In the genomic region with DNA sequence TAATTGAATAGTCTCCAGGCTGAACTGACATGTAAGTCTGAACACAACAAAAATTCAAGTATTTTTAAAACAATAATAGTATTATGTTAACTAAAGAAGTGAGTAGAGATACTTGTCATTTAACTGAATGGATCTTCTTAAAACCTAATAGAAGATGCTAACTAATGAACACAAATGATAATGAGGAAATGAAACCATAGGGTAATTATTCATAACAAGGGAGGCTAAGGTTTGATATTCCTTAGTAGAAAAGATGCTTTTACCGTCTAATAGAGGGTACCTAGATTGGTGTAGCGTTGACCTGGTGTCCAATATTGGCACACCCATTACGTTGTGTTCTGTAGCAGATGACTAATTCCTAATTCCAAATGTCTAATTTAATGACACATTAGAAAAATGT, we compare ENCODE assay signal across 17 cellular contexts. TPM values are rescaled to one million over a fixed set of nuclear protein-coding genes. Genes with fewer than 3 reads are reported as not detected.
DNase-seq lines count a peak whose midpoint lies in the region; ATAC-seq, FAIRE-seq and TF ChIP-seq lines count a peak whose summit lies in the region.
"Had no signal": no experiment of that assay in that cellular context is flagged by ENCODE, and none has a peak within 500 bp of the region (broad histone marks: within the 10 kb centered on the region; RNA-seq: fewer than 3 reads in every experiment).

No MANE protein-coding gene starts in this region.

- DNase-seq in H54 (ENCODE audit: insufficient read length, low spot score) (no peak), memory B cell (ENCODE audit: low spot score in 2 of 2) (no peak), suprapubic skin (ENCODE audit: low spot score in 2 of 2) (no peak), left lung (no peak), T-helper 9 cell (no peak)
- DNase-seq: ACHN; CD4-positive, alpha-beta memory T cell; DND-41; GDM1; H7 had no signal

- H3K4me3 ChIP-seq in suprapubic skin = no peak overlapping the region
- no peak overlapping the region for H3K4me3 ChIP-seq in left lung

- H3K9me3 Mint-ChIP-seq in memory B cell = no peaks in the 10 kb centered on the region

- FAIRE-seq in A204.1 (lab: Jason Lieb, UNC) (peak; percentile 86), H54 (lab: Jason Lieb, UNC) (peak; percentile 66), TTC549 (lab: Jason Lieb, UNC) (peak; percentile 15)
- FAIRE-seq: D721Med had no signal

- peaks cover 6% of the 10 kb centered on the region for H3K4me1 Mint-ChIP-seq in memory B cell
- H3K4me1 Mint-ChIP-seq: B cell; CD4-positive, alpha-beta memory T cell had no signal

- 56% methylated on average over 3 of the region's 3 CpGs for WGBS in suprapubic skin

- H3K27ac Mint-ChIP-seq in memory B cell = no peak overlapping the region
- H3K27ac Mint-ChIP-seq: B cell; CD4-positive, alpha-beta memory T cell had no signal

- ATAC-seq in memory B cell (ENCODE audit: low read depth) = peak; percentile 54
- ATAC-seq in left lung = no peak

- intact Hi-C loops in left lung (cut with DNase I) = no loop called here

- TF ChIP-seq POLR2A in H54 (IDR thresholded peaks at IDR 0.05; ENCODE audit: low read depth, low read length) (no peak), suprapubic skin (IDR thresholded peaks at IDR 0.05) (no peak)

- peaks cover 3% of the 10 kb centered on the region for H3K27me3 Mint-ChIP-seq in memory B cell

- H3K4me1 ChIP-seq in suprapubic skin = peaks cover 4% of the 10 kb centered on the region
- H3K4me1 ChIP-seq in left lung = peaks cover 0 to 20% of the 10 kb centered on the region in 2 donors

- no peaks in the 10 kb centered on the region for H3K36me3 Mint-ChIP-seq in memory B cell
- H3K36me3 Mint-ChIP-seq: CD4-positive, alpha-beta memory T cell had no signal

- H3K36me3 ChIP-seq in suprapubic skin (no peaks in the 10 kb centered on the region), left lung (no peaks in the 10 kb centered on the region)

- H3K27me3 ChIP-seq in suprapubic skin (no peaks in the 10 kb centered on the region), left lung (no peaks in the 10 kb centered on the region)

- TF ChIP-seq EP300 in suprapubic skin (IDR thresholded peaks at IDR 0.05) = no peak

- no peaks in the 10 kb centered on the region for H3K9me3 ChIP-seq in suprapubic skin
- no peaks in the 10 kb centered on the region for H3K9me3 ChIP-seq in left lung

- H3K4me3 Mint-ChIP-seq in memory B cell = no peak overlapping the region
- H3K4me3 Mint-ChIP-seq: B cell; CD4-positive, alpha-beta memory T cell had no signal

- H3K27ac ChIP-seq in suprapubic skin = no peak overlapping the region
- H3K27ac ChIP-seq in left lung = no peak overlapping the region
- H3K27ac ChIP-seq: 22Rv1, C4-2B, KMS-11 had no signal

- TF ChIP-seq CTCF in suprapubic skin (IDR thresholded peaks at IDR 0.05) (no peak), left lung (IDR thresholded peaks at IDR 0.05) (no peak)

RNA-seq across cellular contexts. Expression of gene DAB2, which starts 14.8 kb away (rescaled TPM):
- total RNA-seq in suprapubic skin (10 to 100 TPM in 3 of 4 donors, 1 to 10 TPM in 1; 7.1 to 30.6 (median 11.7) TPM), left lung (100 to 1,000 TPM; 159 to 162 TPM)

Comparison
In these comparisons a context has a peak if more than half of its experiments do, and no peak if none do; other contexts are left out.
1. RNA of gene DAB2, which starts 14.8 kb away (total RNA-seq): 159 to 162 TPM in left lung; 7.1 to 30.6 TPM in suprapubic skin; every median in the first group is over 4 times any median in the second.